10 cellular contexts compared by ENCODE assay signal in genomic region chr11:104531075-104531474, GRCh38.
DNase-seq lines count a peak whose midpoint lies in the region; ATAC-seq and TF ChIP-seq lines count a peak whose summit lies in the region.
"Had no signal": no experiment of that assay in that cellular context is flagged by ENCODE, and none has a peak within 500 bp of the region (broad histone marks: within the 10 kb centered on the region; RNA-seq: fewer than 3 reads in every experiment).

No MANE protein-coding gene starts in this region.

- DNase-seq in A673 (ENCODE audit: low spot score): peak; percentile 34
- DNase-seq in MV-4-11 (lab: John Stamatoyannopoulos, UW): peak; percentile 58
- DNase-seq in erythroblast (lab: John Stamatoyannopoulos, UW): peak; percentile 4 to 42
- no peak for DNase-seq in NCI-H1417 treated with DMSO at 0.1 percent for 48 hours (lab: John Stamatoyannopoulos, UW)
- no peak for DNase-seq in globus pallidus (ENCODE audit: low spot score)
- DNase-seq: uterus had no signal

- no peaks in the 10 kb centered on the region for H3K4me1 ChIP-seq in A673 (ENCODE audit: insufficient read depth, low read length, poor library complexity, severe bottlenecking)
- H3K4me1 ChIP-seq: uterus had no signal

- POLR2A ChIA-PET in A673 (lab: Charles Lee; ENCODE audit: low non-redundant PET): no interaction called here

- no peak overlapping the region for H3K4me3 ChIP-seq in A673 (ENCODE audit: low read depth, low read length, poor library complexity, severe bottlenecking)
- H3K4me3 ChIP-seq: gastroesophageal sphincter, uterus had no signal

- H3K36me3 ChIP-seq in A673 (ENCODE audit: insufficient read depth, low read length, poor library complexity, severe bottlenecking): no peaks in the 10 kb centered on the region
- H3K36me3 ChIP-seq: gastroesophageal sphincter, uterus had no signal

- ATAC-seq in GM18498 (IDR thresholded peaks at IDR 0.05; ENCODE audit: unreplicated experiment): peak; percentile 64
- ATAC-seq in HG02970 (IDR thresholded peaks at IDR 0.05; ENCODE audit: low FRiP score, unreplicated experiment): no peak
- no peak for ATAC-seq in GM21825 (IDR thresholded peaks at IDR 0.05; ENCODE audit: unreplicated experiment)
- ATAC-seq: gastroesophageal sphincter had no signal

- no peak overlapping the region for H3K27ac ChIP-seq in A673 (ENCODE audit: low read depth, low read length, poor library complexity, severe bottlenecking)
- H3K27ac ChIP-seq: gastroesophageal sphincter, uterus had no signal

- CTCF ChIA-PET in A673 (lab: Charles Lee): no interaction called here

- no peak for TF ChIP-seq POLR2A in erythroblast (IDR thresholded peaks at IDR 0.05; ENCODE audit: low read length)

- no TSS peak for BruUV-seq in A673 (replicated peaks; lab: Mats Ljungman, UMichigan)

- TF ChIP-seq CTCF in A673 (conservative IDR thresholded peaks at IDR 0.05; ENCODE audit: low read depth, low read length): peak; percentile 41

- intact Hi-C loops in A673 (cut with micrococcal nuclease; ENCODE audit: unreplicated experiment): no loop called here

- no peaks in the 10 kb centered on the region for H3K9me3 ChIP-seq in A673 (ENCODE audit: low read depth, low read length, poor library complexity, severe bottlenecking)
- H3K9me3 ChIP-seq: gastroesophageal sphincter, uterus had no signal

- no peaks in the 10 kb centered on the region for H3K27me3 ChIP-seq in A673 (replicated peaks; ENCODE audit: insufficient read depth, low read depth, low read length, poor library complexity)
- H3K27me3 ChIP-seq: gastroesophageal sphincter, uterus had no signal

Comparison
In these comparisons a context has a peak if more than half of its experiments do, and no peak if none do; other contexts are left out.
1. DNase-seq: peak in A673 (single experiment), MV-4-11 (single experiment) and erythroblast (2 of 2); none in NCI-H1417 treated with DMSO at 0.1 percent for 48 hours (single experiment) and globus pallidus (single experiment).